In the genomic region with DNA sequence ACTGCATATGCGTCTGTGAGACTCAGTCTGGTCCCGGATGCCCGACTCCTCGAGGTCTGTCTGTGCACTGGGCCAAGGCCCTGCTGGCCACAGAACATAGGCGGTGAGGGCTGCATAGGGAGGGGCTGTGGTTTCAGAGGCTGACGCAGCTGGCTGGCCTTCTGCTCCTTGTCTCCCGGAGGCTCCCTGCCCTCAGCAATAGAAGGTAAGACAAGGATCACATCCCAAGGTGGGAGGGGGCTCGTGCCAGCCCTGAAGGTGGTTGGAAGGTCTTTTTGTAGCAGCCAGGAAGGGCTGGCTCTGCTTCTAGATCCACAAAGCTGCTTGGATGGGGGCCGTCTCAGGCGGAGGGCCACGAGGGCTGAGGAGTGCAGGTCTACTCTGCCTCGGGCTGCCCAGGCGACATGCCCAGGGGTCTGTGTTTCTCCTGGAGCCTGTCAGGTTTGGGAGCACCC, we compare ENCODE assay signal across 11 cellular contexts.
DNase-seq lines count a peak whose midpoint lies in the region; ATAC-seq, FAIRE-seq and TF ChIP-seq lines count a peak whose summit lies in the region.
"Had no signal": no experiment of that assay in that cellular context is flagged by ENCODE, and none has a peak within 500 bp of the region (broad histone marks: within the 10 kb centered on the region; RNA-seq: fewer than 3 reads in every experiment).

No MANE protein-coding gene starts in this region.

- peak; percentile 48 for DNase-seq in DMS153 (lab: John Stamatoyannopoulos, UW)
- no peak for DNase-seq in DMS153 treated with DMSO at 0.1 percent for 48 hours (lab: John Stamatoyannopoulos, UW; ENCODE audit: unreplicated experiment)
- DNase-seq in WERI-Rb-1, result peak; percentile 83
- DNase-seq in iris pigment epithelial cell (ENCODE audit: low read depth), result peak; percentile 92
- peak; percentile 6 to 8 for DNase-seq in thyroid gland
- no peak for DNase-seq in GM19240 (ENCODE audit: insufficient read length, low spot score)
- DNase-seq in frontal cortex (ENCODE audit: low spot score in 2 of 2), result no peak
- DNase-seq: activated CD4-positive, alpha-beta T cell treated with anti-CD3 and anti-CD28 coated beads, Interleukin-2, amount 50 U/mL, for 48 hours; effector CD4-positive, alpha-beta T cell had no signal

- H3K4me1 ChIP-seq in thyroid gland, result no peaks in the 10 kb centered on the region

- no peak for ATAC-seq in HG03025 (IDR thresholded peaks at IDR 0.05; ENCODE audit: low FRiP score, unreplicated experiment)

- TF ChIP-seq CTCF in WERI-Rb-1 (IDR thresholded peaks at IDR 0.05; ENCODE audit: low read depth, low read length) (0 out of 2 replicates have a peak, but pooled peaks have one; percentile 7), thyroid gland (IDR thresholded peaks at IDR 0.05) (no peak)

- 38 to 52% methylated on average over 7 to 12 of the region's 13 CpGs for WGBS in thyroid gland, 2 donors

- H3K4me3 ChIP-seq in WERI-Rb-1 (ENCODE audit: low read depth, low read length), result peak overlapping the region; percentile 26
- no peak overlapping the region for H3K4me3 ChIP-seq in thyroid gland (replicated peaks in 1 of 3)

- intact Hi-C loops in thyroid gland (cut with DNase I), result no loop called here

- no peak for FAIRE-seq in frontal cortex (lab: Jason Lieb, UNC)

- H3K36me3 ChIP-seq in WERI-Rb-1, result no peaks in the 10 kb centered on the region
- H3K36me3 ChIP-seq in thyroid gland, result no peaks in the 10 kb centered on the region

- no peak for TF ChIP-seq POLR2A in thyroid gland (IDR thresholded peaks at IDR 0.05)

- no peaks in the 10 kb centered on the region for H3K9me3 ChIP-seq in WERI-Rb-1 (ENCODE audit: severe bottlenecking)
- H3K9me3 ChIP-seq in thyroid gland, result no peaks in the 10 kb centered on the region

- H3K27ac ChIP-seq in WERI-Rb-1 (peak overlapping the region; percentile 69), thyroid gland (no peak overlapping the region)
- H3K27ac ChIP-seq: 22Rv1 had no signal

- H3K27me3 ChIP-seq in WERI-Rb-1 (ENCODE audit: insufficient read depth, low read depth, severe bottlenecking) (no peaks in the 10 kb centered on the region), thyroid gland (no peaks in the 10 kb centered on the region)

Comparison
In these comparisons a context has a peak if more than half of its experiments do, and no peak if none do; other contexts are left out.
1. DNase-seq: peak in DMS153 (single experiment), WERI-Rb-1 (single experiment), iris pigment epithelial cell (single experiment) and thyroid gland (2 of 2); none in DMS153 treated with DMSO at 0.1 percent for 48 hours (single experiment), GM19240 (single experiment) and frontal cortex (0 of 2).